In genomic region chr12:6542209-6543009, GRCh38 we compare ENCODE assay signal across 10 cellular contexts. TPM values are rescaled to one million over a fixed set of nuclear protein-coding genes. Genes with fewer than 3 reads are reported as not detected.
A peak's percentile ranks its signal among the peaks of the same experiment; 100 is the strongest.
DNase-seq lines count a peak whose midpoint lies in the region; ATAC-seq and TF ChIP-seq lines count a peak whose summit lies in the region.
"Had no signal": no experiment of that assay in that cellular context is flagged by ENCODE, and none has a peak within 500 bp of the region (broad histone marks: within the 10 kb centered on the region; RNA-seq: fewer than 3 reads in every experiment).

No MANE protein-coding gene starts in this region.

- H3K4me1 Mint-ChIP-seq in activated naive CD8-positive, alpha-beta T cell (ENCODE audit: low read depth), result peaks cover 26% of the 10 kb centered on the region
- peaks cover 31% of the 10 kb centered on the region for H3K4me1 Mint-ChIP-seq in activated naive CD8-positive, alpha-beta T cell treated with anti-CD3 and anti-CD28 coated beads for 36 hours
- H3K4me1 Mint-ChIP-seq in activated T-helper 17 cell treated with anti-CD3 and anti-CD28 coated beads, Interleukin-2, amount 50 U/mL, for 72 hours, result peaks cover 22% of the 10 kb centered on the region

- H3K36me3 ChIP-seq in right lobe of liver, result peaks cover 0 to 34% (median 12%) of the 10 kb centered on the region in 4 donors
- H3K36me3 ChIP-seq in thoracic aorta, result peaks cover 36% of the 10 kb centered on the region
- peaks cover 11 to 13% of the 10 kb centered on the region in 2 donors for H3K36me3 ChIP-seq in thyroid gland

- H3K27ac Mint-ChIP-seq in activated naive CD8-positive, alpha-beta T cell, result peak overlapping the region; percentile 22
- H3K27ac Mint-ChIP-seq in activated naive CD8-positive, alpha-beta T cell treated with anti-CD3 and anti-CD28 coated beads for 36 hours, result no peak overlapping the region
- peak overlapping the region; percentile 49 for H3K27ac Mint-ChIP-seq in activated T-helper 17 cell treated with anti-CD3 and anti-CD28 coated beads, Interleukin-2, amount 50 U/mL, for 72 hours

- no peak for DNase-seq in activated naive CD8-positive, alpha-beta T cell treated with anti-CD3 and anti-CD28 coated beads for 36 hours
- DNase-seq in right lobe of liver (peak; percentile 77 to 88 (median 85)), thoracic aorta (ENCODE audit: low spot score) (no peak), DMS 273 (lab: John Stamatoyannopoulos, UW; ENCODE audit: unreplicated experiment) (no peak), thyroid gland (no peak)
- DNase-seq: stimulated activated naive CD8-positive, alpha-beta T cell treated with anti-CD3 and anti-CD28 coated beads, Interleukin-15, amount 100 ng/mL, for 72 hours had no signal

- H3K27me3 ChIP-seq in right lobe of liver, result no peaks in the 10 kb centered on the region
- no peaks in the 10 kb centered on the region for H3K27me3 ChIP-seq in thoracic aorta (replicated peaks; ENCODE audit: insufficient read depth)
- no peaks in the 10 kb centered on the region for H3K27me3 ChIP-seq in thyroid gland

- no peak for ATAC-seq in activated T-helper 17 cell treated with anti-CD3 and anti-CD28 coated beads, Interleukin-2, amount 50 U/mL, for 72 hours (replicated peaks)
- ATAC-seq in right lobe of liver (peak; percentile 83 to 90 (median 88)), thoracic aorta (ENCODE audit: insufficient number of reproducible peaks, low FRiP score, low read depth) (no peak), HG03378 (IDR thresholded peaks at IDR 0.05; ENCODE audit: unreplicated experiment) (no peak)
- ATAC-seq: GM12878; stimulated activated naive CD8-positive, alpha-beta T cell treated with anti-CD3 and anti-CD28 coated beads, Interleukin-15, amount 100 ng/mL, for 72 hours had no signal

- peaks cover 8% of the 10 kb centered on the region for H3K36me3 Mint-ChIP-seq in activated naive CD8-positive, alpha-beta T cell
- H3K36me3 Mint-ChIP-seq in activated naive CD8-positive, alpha-beta T cell treated with anti-CD3 and anti-CD28 coated beads for 36 hours, result peaks cover 16% of the 10 kb centered on the region
- peaks cover 50% of the 10 kb centered on the region for H3K36me3 Mint-ChIP-seq in activated T-helper 17 cell treated with anti-CD3 and anti-CD28 coated beads, Interleukin-2, amount 50 U/mL, for 72 hours (ENCODE audit: low read depth)

- H3K9me3 ChIP-seq in right lobe of liver (no peaks in the 10 kb centered on the region), thoracic aorta (no peaks in the 10 kb centered on the region), thyroid gland (no peaks in the 10 kb centered on the region)

- intact Hi-C loops in right lobe of liver (cut with DNase I), result loop anchor here in 1 of 2 donors (10.0 kb wide), 1 partner anchor 118 kb away; no protein-coding TSS in a partner anchor
- intact Hi-C loops in thyroid gland (cut with DNase I), result no loop called here

- 41% methylated on average over 13 of the region's 13 CpGs for WGBS in right lobe of liver (ENCODE audit: insufficient coverage, low coverage, low lambda C conversion rate, missing lambda C conversion rate)
- 81 to 84% methylated on average over 13 of the region's 13 CpGs for WGBS in thyroid gland, 2 donors

- no peaks in the 10 kb centered on the region for H3K27me3 Mint-ChIP-seq in activated naive CD8-positive, alpha-beta T cell
- H3K27me3 Mint-ChIP-seq in activated naive CD8-positive, alpha-beta T cell treated with anti-CD3 and anti-CD28 coated beads for 36 hours, result peaks cover 6% of the 10 kb centered on the region
- H3K27me3 Mint-ChIP-seq in activated T-helper 17 cell treated with anti-CD3 and anti-CD28 coated beads, Interleukin-2, amount 50 U/mL, for 72 hours, result no peaks in the 10 kb centered on the region
- H3K27me3 Mint-ChIP-seq: stimulated activated naive CD8-positive, alpha-beta T cell treated with anti-CD3 and anti-CD28 coated beads, Interleukin-15, amount 100 ng/mL, for 72 hours had no signal

- H3K4me3 Mint-ChIP-seq in activated naive CD8-positive, alpha-beta T cell, result no peak overlapping the region
- no peak overlapping the region for H3K4me3 Mint-ChIP-seq in activated naive CD8-positive, alpha-beta T cell treated with anti-CD3 and anti-CD28 coated beads for 36 hours
- H3K4me3 Mint-ChIP-seq in activated T-helper 17 cell treated with anti-CD3 and anti-CD28 coated beads, Interleukin-2, amount 50 U/mL, for 72 hours, result peak overlapping the region; percentile 13
- H3K4me3 Mint-ChIP-seq: stimulated activated naive CD8-positive, alpha-beta T cell treated with anti-CD3 and anti-CD28 coated beads, Interleukin-15, amount 100 ng/mL, for 72 hours had no signal

- no peak for TF ChIP-seq CTCF in right lobe of liver (IDR thresholded peaks at IDR 0.05)
- no peak for TF ChIP-seq CTCF in thoracic aorta (IDR thresholded peaks at IDR 0.05)
- TF ChIP-seq CTCF in thyroid gland (IDR thresholded peaks at IDR 0.05), result no peak

- H3K4me1 ChIP-seq in right lobe of liver (peaks cover 0 to 23% (median 9%) of the 10 kb centered on the region in 4 donors), thoracic aorta (ENCODE audit: control insufficient read depth in 1 of 2, low read depth in 2 of 2) (peaks cover 3 to 36% of the 10 kb centered on the region in 2 donors), thyroid gland (peaks cover 16 to 22% of the 10 kb centered on the region in 2 donors)

- H3K4me3 ChIP-seq in right lobe of liver (peak overlapping the region in 1 of 3 donors; percentile 28), thoracic aorta (no peak overlapping the region), thyroid gland (replicated peaks in 1 of 3) (no peak overlapping the region)
- H3K4me3 ChIP-seq: GM12878 had no signal

- H3K27ac ChIP-seq in right lobe of liver, result peak overlapping the region; percentile 85 to 90 (median 87)
- H3K27ac ChIP-seq in thoracic aorta, result peak overlapping the region; percentile 67 to 97
- H3K27ac ChIP-seq in thyroid gland, result no peak overlapping the region

- TF ChIP-seq POLR2A in right lobe of liver (IDR thresholded peaks at IDR 0.05) (peak; percentile 79), thyroid gland (IDR thresholded peaks at IDR 0.05) (no peak)

- no peaks in the 10 kb centered on the region for H3K9me3 Mint-ChIP-seq in activated naive CD8-positive, alpha-beta T cell (ENCODE audit: low read depth)
- no peaks in the 10 kb centered on the region for H3K9me3 Mint-ChIP-seq in activated naive CD8-positive, alpha-beta T cell treated with anti-CD3 and anti-CD28 coated beads for 36 hours
- H3K9me3 Mint-ChIP-seq in activated T-helper 17 cell treated with anti-CD3 and anti-CD28 coated beads, Interleukin-2, amount 50 U/mL, for 72 hours, result no peaks in the 10 kb centered on the region
- H3K9me3 Mint-ChIP-seq: stimulated activated naive CD8-positive, alpha-beta T cell treated with anti-CD3 and anti-CD28 coated beads, Interleukin-15, amount 100 ng/mL, for 72 hours had no signal

RNA-seq across cellular contexts. Expression of gene GAPDH, which starts 8.1 kb away (rescaled TPM):
- 1,000 to 10,000 TPM; 8,986 to 9,154 TPM for total RNA-seq in activated naive CD8-positive, alpha-beta T cell treated with anti-CD3 and anti-CD28 coated beads for 36 hours
- 1,000 to 10,000 TPM; 7,000 to 9,788 TPM for total RNA-seq in activated T-helper 17 cell treated with anti-CD3 and anti-CD28 coated beads, Interleukin-2, amount 50 U/mL, for 72 hours
- 1,000 to 10,000 TPM in 4 of 6 experiments, 100 to 1,000 TPM in 2; 788 to 3,247 (median 1,580) TPM for total RNA-seq in right lobe of liver
- total RNA-seq in thoracic aorta, result 1,000 to 10,000 TPM; 1,700 to 2,744 TPM
- total RNA-seq in thyroid gland, result 1,000 to 10,000 TPM; 1,191 to 3,596 (median 1,852) TPM

RNA-seq across cellular contexts. Expression of gene IFFO1, which starts 13.4 kb away (rescaled TPM):
- total RNA-seq in activated naive CD8-positive, alpha-beta T cell treated with anti-CD3 and anti-CD28 coated beads for 36 hours, result 1 to 10 TPM; 7.2 to 8.1 TPM
- 10 to 100 TPM in 1 of 2 donors, 1 to 10 TPM in 1; 8.0 to 13.0 TPM for total RNA-seq in activated T-helper 17 cell treated with anti-CD3 and anti-CD28 coated beads, Interleukin-2, amount 50 U/mL, for 72 hours
- total RNA-seq in right lobe of liver (1 to 10 TPM; 5.5 to 9.3 (median 7.4) TPM), thoracic aorta (10 to 100 TPM; 36.2 to 68.6 TPM), thyroid gland (10 to 100 TPM in 1 of 4 donors, 1 to 10 TPM in 3; 5.0 to 10.2 (median 7.5) TPM)

RNA-seq across cellular contexts. Expression of gene NOP2, which starts 25.7 kb away (rescaled TPM):
- total RNA-seq in activated naive CD8-positive, alpha-beta T cell treated with anti-CD3 and anti-CD28 coated beads for 36 hours, result 100 to 1,000 TPM; 151 to 153 TPM
- 100 to 1,000 TPM in 1 of 2 donors, 10 to 100 TPM in 1; 61.6 to 133 TPM for total RNA-seq in activated T-helper 17 cell treated with anti-CD3 and anti-CD28 coated beads, Interleukin-2, amount 50 U/mL, for 72 hours
- total RNA-seq in right lobe of liver (10 to 100 TPM; 12.6 to 20.1 (median 18.5) TPM), thoracic aorta (10 to 100 TPM; 41.2 to 83.0 TPM), thyroid gland (10 to 100 TPM; 23.0 to 50.8 (median 35.6) TPM)

RNA-seq across cellular contexts. Expression of gene NCAPD2, which starts 48.5 kb away (rescaled TPM):
- 100 to 1,000 TPM; 167 to 171 TPM for total RNA-seq in activated naive CD8-positive, alpha-beta T cell treated with anti-CD3 and anti-CD28 coated beads for 36 hours
- 100 to 1,000 TPM; 167 to 176 TPM for total RNA-seq in activated T-helper 17 cell treated with anti-CD3 and anti-CD28 coated beads, Interleukin-2, amount 50 U/mL, for 72 hours
- total RNA-seq in right lobe of liver (10 to 100 TPM in 2 of 6 experiments, 1 to 10 TPM in 4; 6.2 to 40.9 (median 8.4) TPM), thoracic aorta (10 to 100 TPM; 19.9 to 26.7 TPM), thyroid gland (10 to 100 TPM; 22.4 to 31.8 (median 28.6) TPM)

RNA-seq across cellular contexts. Expression of gene MRPL51, which starts 49.3 kb away (rescaled TPM):
- 100 to 1,000 TPM; 311 to 312 TPM for total RNA-seq in activated naive CD8-positive, alpha-beta T cell treated with anti-CD3 and anti-CD28 coated beads for 36 hours
- total RNA-seq in activated T-helper 17 cell treated with anti-CD3 and anti-CD28 coated beads, Interleukin-2, amount 50 U/mL, for 72 hours, result 100 to 1,000 TPM; 262 to 317 TPM
- total RNA-seq in right lobe of liver, result 100 to 1,000 TPM in 1 of 6 experiments, 10 to 100 TPM in 5; 38.2 to 104 (median 80.2) TPM
- total RNA-seq in thoracic aorta, result 10 to 100 TPM; 40.6 to 51.7 TPM
- total RNA-seq in thyroid gland, result 10 to 100 TPM; 16.7 to 84.6 (median 46.9) TPM

Comparison
In these comparisons a context has a peak if more than half of its experiments do, and no peak if none do; other contexts are left out.
1. DNase-seq: peak in right lobe of liver (3 of 3); none in activated naive CD8-positive, alpha-beta T cell treated with anti-CD3 and anti-CD28 coated beads for 36 hours (single experiment), thoracic aorta (single experiment), DMS 273 (single experiment) and thyroid gland (0 of 2).
2. ATAC-seq: peak in right lobe of liver (4 of 4); none in activated T-helper 17 cell treated with anti-CD3 and anti-CD28 coated beads, Interleukin-2, amount 50 U/mL, for 72 hours (single experiment), thoracic aorta (single experiment) and HG03378 (single experiment).
3. H3K27ac ChIP-seq: peak in right lobe of liver (3 of 3) and thoracic aorta (2 of 2); none in thyroid gland (0 of 3).